Comparison of ENCODE assay signal across 8 cellular contexts in genomic region chr19:11377237-11377636, GRCh38. TPM values are rescaled to one million over a fixed set of nuclear protein-coding genes. Genes with fewer than 3 reads are reported as not detected.
DNase-seq lines count a peak whose midpoint lies in the region; TF ChIP-seq lines count a peak whose summit lies in the region.

No MANE protein-coding gene starts in this region.

- no peak overlapping the region for H3K4me3 ChIP-seq in SU-DHL-6 (ENCODE audit: insufficient read depth, low read length, poor library complexity, severe bottlenecking)
- no peak overlapping the region for H3K4me3 ChIP-seq in epithelial cell of proximal tubule (ENCODE audit: low read depth, low read length)
- peak overlapping the region in 1 of 8 donors; percentile 7 for H3K4me3 ChIP-seq in spleen

- H3F3A ChIP-seq in SU-DHL-6 (ENCODE audit: insufficient read depth), result peaks cover 26% of the 10 kb centered on the region

- peak overlapping the region; percentile 38 for H3K4me2 ChIP-seq in SU-DHL-6 (ENCODE audit: low read depth, low read length, poor library complexity, severe bottlenecking)

- no peak for TF ChIP-seq POLR2A in spleen (IDR thresholded peaks at IDR 0.05)

- peaks cover 38 to 86% (median 67%) of the 10 kb centered on the region in 6 donors for H3K4me1 ChIP-seq in spleen

- no peaks in the 10 kb centered on the region for H3K9me3 Mint-ChIP-seq in activated naive CD4-positive, alpha-beta T cell treated with anti-CD3 and anti-CD28 coated beads, Interleukin-2, amount 10 ng/mL, durations not matched to agents 7 days and 5 days

- H3K9me3 ChIP-seq in SU-DHL-6 (ENCODE audit: insufficient read depth, low read length) (no peaks in the 10 kb centered on the region), spleen (no peaks in the 10 kb centered on the region)

- no peak overlapping the region for H3K27ac Mint-ChIP-seq in activated naive CD4-positive, alpha-beta T cell treated with anti-CD3 and anti-CD28 coated beads, Interleukin-2, amount 10 ng/mL, durations not matched to agents 7 days and 5 days

- peak overlapping the region; percentile 11 for H3K4me3 Mint-ChIP-seq in activated naive CD4-positive, alpha-beta T cell treated with anti-CD3 and anti-CD28 coated beads, Interleukin-2, amount 10 ng/mL, durations not matched to agents 7 days and 5 days

- TF ChIP-seq CTCF in SU-DHL-6 (IDR thresholded peaks at IDR 0.05; ENCODE audit: insufficient read depth, low read length, poor library complexity, severe bottlenecking) (no peak), epithelial cell of proximal tubule (conservative IDR thresholded peaks at IDR 0.05; ENCODE audit: low read depth, low read length) (no peak), spleen (IDR thresholded peaks at IDR 0.05 in 8 of 11, conservative IDR thresholded peaks at IDR 0.05 in 3 of 11) (no peak)

- peaks cover 12% of the 10 kb centered on the region for H3K27me3 Mint-ChIP-seq in activated naive CD4-positive, alpha-beta T cell treated with anti-CD3 and anti-CD28 coated beads, Interleukin-2, amount 10 ng/mL, durations not matched to agents 7 days and 5 days

- H3K27me3 ChIP-seq in SU-DHL-6 (ENCODE audit: low read length) (no peaks in the 10 kb centered on the region), spleen (replicated peaks in 1 of 7) (peaks cover 0 to 5% (median 0%) of the 10 kb centered on the region in 7 donors)

- peaks cover 9% of the 10 kb centered on the region; the same call in 1 of the 2 replicates for H3K79me2 ChIP-seq in SU-DHL-6 (ENCODE audit: insufficient read depth, low read length)

- no peaks in the 10 kb centered on the region for H4K20me1 ChIP-seq in SU-DHL-6 (ENCODE audit: low read depth, low read length)

- H3K27ac ChIP-seq in SU-DHL-6 (ENCODE audit: low read depth, low read length) (peak overlapping the region; percentile 40), spleen (peak overlapping the region; percentile 27 to 97 (median 96))

- intact Hi-C loops in spleen (cut with DNase I; ENCODE audit: low total_unique reads), result no loop called here

- CTCF ChIA-PET in activated naive CD4-positive, alpha-beta T cell treated with anti-CD3 and anti-CD28 coated beads, Interleukin-2, amount 10 ng/mL, durations not matched to agents 7 days and 5 days (lab: Charles Lee), result interaction anchor here (0.5 to 2.5 kb wide), 7 partner anchors 30 to 159 kb away, joined by 3 to 8 read pairs (median 3); partner anchors contain the start of genes CCDC159, ODAD3, PRKCSH and TMEM205

- H3K36me3 Mint-ChIP-seq in activated naive CD4-positive, alpha-beta T cell treated with anti-CD3 and anti-CD28 coated beads, Interleukin-2, amount 10 ng/mL, durations not matched to agents 7 days and 5 days, result peaks cover 16% of the 10 kb centered on the region

- no peak overlapping the region for H2AFZ ChIP-seq in SU-DHL-6 (ENCODE audit: low read depth, low read length, severe bottlenecking)

- no peak overlapping the region for H3K9ac ChIP-seq in SU-DHL-6 (ENCODE audit: low read length)

- H3K36me3 ChIP-seq in SU-DHL-6 (ENCODE audit: low read length) (no peaks in the 10 kb centered on the region), spleen (peaks cover 0 to 16% (median 2%) of the 10 kb centered on the region in 6 donors)

- H3K9me2 ChIP-seq in SU-DHL-6 (replicated peaks; ENCODE audit: insufficient read depth, low read length), result no peaks in the 10 kb centered on the region

- DNase-seq in activated naive CD4-positive, alpha-beta T cell treated with anti-CD3 and anti-CD28 coated beads, Interleukin-2, amount 10 ng/mL, durations not matched to agents 7 days and 5 days, result peak; percentile 45
- no peak for DNase-seq in activated naive CD4-positive, alpha-beta T cell (lab: John Stamatoyannopoulos, UW)
- peak; percentile 68 for DNase-seq in epithelial cell of proximal tubule (ENCODE audit: low read depth)
- DNase-seq in spleen, result no peak
- DNase-seq in NCI-H1092 (lab: John Stamatoyannopoulos, UW), result no peak
- no peak for DNase-seq in NCI-H1048 (lab: John Stamatoyannopoulos, UW)
- DNase-seq in stimulated activated CD8-positive, alpha-beta memory T cell treated with anti-CD3 and anti-CD28 coated beads, Interleukin-4, amount 100 ng/mL, for 48 hours, result no peak

- H3K4me1 Mint-ChIP-seq in activated naive CD4-positive, alpha-beta T cell treated with anti-CD3 and anti-CD28 coated beads, Interleukin-2, amount 10 ng/mL, durations not matched to agents 7 days and 5 days, result peaks cover 58% of the 10 kb centered on the region

RNA-seq across cellular contexts. Expression of gene SWSAP1, which starts 2.8 kb away (rescaled TPM):
- 1.2 and 2.7 TPM in 2 replicates for total RNA-seq in epithelial cell of proximal tubule
- total RNA-seq in spleen, result 1 to 10 TPM; 2.7 to 6.0 (median 4.0) TPM
- 1 to 10 TPM; 7.0 to 9.3 (median 8.3) TPM for polyA plus RNA-seq in spleen

RNA-seq across cellular contexts. Expression of gene EPOR, which starts 6.9 kb away (rescaled TPM):
- 4.3 and 5.2 TPM in 2 replicates for total RNA-seq in epithelial cell of proximal tubule
- total RNA-seq in spleen, result 10 to 100 TPM; 15.0 to 24.0 (median 19.9) TPM
- polyA plus RNA-seq in spleen, result 1 to 10 TPM; 4.5 to 8.2 (median 5.6) TPM

RNA-seq across cellular contexts. Expression of gene PLPPR2, which starts 22.0 kb away (rescaled TPM):
- 1.3 and 6.2 TPM in 2 replicates for total RNA-seq in epithelial cell of proximal tubule
- total RNA-seq in spleen, result 10 to 100 TPM; 19.0 to 41.0 (median 26.6) TPM
- polyA plus RNA-seq in spleen, result 10 to 100 TPM in 1 of 3 donors, 1 to 10 TPM in 2; 4.2 to 10.8 (median 8.5) TPM

RNA-seq across cellular contexts. Expression of gene CCDC159, which starts 30.9 kb away (rescaled TPM):
- total RNA-seq in epithelial cell of proximal tubule (6.1 and 7.8 TPM in 2 replicates), spleen (10 to 100 TPM; 40.1 to 57.5 (median 51.3) TPM)
- polyA plus RNA-seq in spleen, result 10 to 100 TPM; 34.7 to 83.7 (median 73.9) TPM

RNA-seq across cellular contexts. Expression of gene TMEM205, which starts 31.2 kb away (rescaled TPM):
- 226 and 228 TPM in 2 replicates for total RNA-seq in epithelial cell of proximal tubule
- 100 to 1,000 TPM in 3 of 7 donors, 10 to 100 TPM in 4; 44.1 to 143 (median 54.2) TPM for total RNA-seq in spleen
- 10 to 100 TPM; 65.8 to 82.0 (median 73.4) TPM for polyA plus RNA-seq in spleen

Comparison
In these comparisons a context has a peak if more than half of its experiments do, and no peak if none do; other contexts are left out.
1. DNase-seq: peak in activated naive CD4-positive, alpha-beta T cell treated with anti-CD3 and anti-CD28 coated beads, Interleukin-2, amount 10 ng/mL, durations not matched to agents 7 days and 5 days (single experiment) and epithelial cell of proximal tubule (single experiment); none in activated naive CD4-positive, alpha-beta T cell (0 of 4), spleen (single experiment), NCI-H1092 (single experiment), NCI-H1048 (single experiment) and stimulated activated CD8-positive, alpha-beta memory T cell treated with anti-CD3 and anti-CD28 coated beads, Interleukin-4, amount 100 ng/mL, for 48 hours (single experiment).